9 cellular contexts compared by ENCODE assay signal in genomic region chr3:134650431-134651346, GRCh38. TPM values are rescaled to one million over a fixed set of nuclear protein-coding genes. Genes with fewer than 3 reads are reported as not detected.
DNase-seq lines count a peak whose midpoint lies in the region; ATAC-seq and TF ChIP-seq lines count a peak whose summit lies in the region.
"Had no signal": no experiment of that assay in that cellular context is flagged by ENCODE, and none has a peak within 500 bp of the region (broad histone marks: within the 10 kb centered on the region; RNA-seq: fewer than 3 reads in every experiment).

TSS of gene KY (minus strand) at chr3:134651022. CDS start at chr3:134650960, 62 bp downstream.

- H3K27ac Mint-ChIP-seq in MCF 10A (ENCODE audit: low read depth, unreplicated experiment), result no peak within 1 kb of the TSS
- H3K27ac Mint-ChIP-seq in activated T-helper 1 cell treated with anti-CD3 and anti-CD28 coated beads, Interleukin-12 subunit alpha, Interleukin-12 subunit beta, Interleukin-2, Interleukin-4 antibody, amounts not matched to agents 30 ng/mL and 10 ng/mL and 1 ng/mL, durations not matched to agents 14 hours and 24 hours and 36 hours, result no peak within 1 kb of the TSS

- H3K27me3 ChIP-seq in sigmoid colon, result no peaks in the 10 kb centered on the region

- CTCF ChIA-PET in MCF 10A (lab: Yijun Ruan, JAX), result interaction anchor here (0.6 to 0.8 kb wide), 2 partner anchors 44 to 853 kb away, joined by 3 to 4 read pairs; no protein-coding TSS in a partner anchor

- intact Hi-C loops in MCF 10A (cut with micrococcal nuclease) (loop anchor here (10.0 kb wide), 1 partner anchor 104 kb away; no protein-coding TSS in a partner anchor), sigmoid colon (cut with DNase I) (loop anchor here (2.0 to 5.0 kb wide), 2 partner anchors 48 to 104 kb away; no protein-coding TSS in a partner anchor)
- intact Hi-C loops in activated T-helper 1 cell treated with anti-CD3 and anti-CD28 coated beads, Interleukin-12 subunit alpha, Interleukin-12 subunit beta, Interleukin-2, Interleukin-4 antibody, amounts not matched to agents 30 ng/mL and 10 ng/mL and 1 ng/mL, durations not matched to agents 14 hours and 24 hours and 36 hours (cut with micrococcal nuclease), result no loop called here

- TF ChIP-seq CTCF in MCF 10A (IDR thresholded peaks at IDR 0.05; ENCODE audit: unreplicated experiment) (no peak), sigmoid colon (IDR thresholded peaks at IDR 0.05) (no peak)

- peaks cover 2% of the 10 kb centered on the region for H3K27me3 Mint-ChIP-seq in MCF 10A (ENCODE audit: insufficient read depth, unreplicated experiment)
- H3K27me3 Mint-ChIP-seq in activated T-helper 1 cell treated with anti-CD3 and anti-CD28 coated beads, Interleukin-12 subunit alpha, Interleukin-12 subunit beta, Interleukin-2, Interleukin-4 antibody, amounts not matched to agents 30 ng/mL and 10 ng/mL and 1 ng/mL, durations not matched to agents 14 hours and 24 hours and 36 hours (ENCODE audit: insufficient read depth), result peaks cover 22% of the 10 kb centered on the region

- no peaks in the 10 kb centered on the region for H3K36me3 Mint-ChIP-seq in MCF 10A (ENCODE audit: insufficient read depth, unreplicated experiment)
- H3K36me3 Mint-ChIP-seq in activated T-helper 1 cell treated with anti-CD3 and anti-CD28 coated beads, Interleukin-12 subunit alpha, Interleukin-12 subunit beta, Interleukin-2, Interleukin-4 antibody, amounts not matched to agents 30 ng/mL and 10 ng/mL and 1 ng/mL, durations not matched to agents 14 hours and 24 hours and 36 hours (ENCODE audit: low read depth), result no peaks in the 10 kb centered on the region

- no peak for TF ChIP-seq EP300 in sigmoid colon (IDR thresholded peaks at IDR 0.05)

- peaks cover 0 to 31% (median 25%) of the 10 kb centered on the region in 4 donors for H3K4me1 ChIP-seq in sigmoid colon

- POLR2A ChIA-PET in MCF 10A (lab: Yijun Ruan, JAX), result no interaction called here

- peak within 1 kb of the TSS; percentile 79 to 84 (median 80) for H3K27ac ChIP-seq in sigmoid colon

- H3K4me1 Mint-ChIP-seq in MCF 10A (ENCODE audit: insufficient read depth, unreplicated experiment), result no peaks in the 10 kb centered on the region
- no peaks in the 10 kb centered on the region for H3K4me1 Mint-ChIP-seq in activated T-helper 1 cell treated with anti-CD3 and anti-CD28 coated beads, Interleukin-12 subunit alpha, Interleukin-12 subunit beta, Interleukin-2, Interleukin-4 antibody, amounts not matched to agents 30 ng/mL and 10 ng/mL and 1 ng/mL, durations not matched to agents 14 hours and 24 hours and 36 hours (ENCODE audit: low read depth)
- H3K4me1 Mint-ChIP-seq: central memory CD8-positive, alpha-beta T cell had no signal

- WGBS in sigmoid colon, 2 donors, result 5 to 8% methylated on average over 77 of the region's 77 CpGs

- no TSS peak for BruUV-seq in MCF 10A (replicated peaks; lab: Mats Ljungman, UMichigan)

- H3K36me3 ChIP-seq in sigmoid colon, result no peaks in the 10 kb centered on the region

- TF ChIP-seq POLR2A in sigmoid colon (IDR thresholded peaks at IDR 0.05), result no peak

- peak within 1 kb of the TSS; percentile 54 for H3K4me3 Mint-ChIP-seq in MCF 10A (ENCODE audit: unreplicated experiment)
- no peak within 1 kb of the TSS for H3K4me3 Mint-ChIP-seq in activated T-helper 1 cell treated with anti-CD3 and anti-CD28 coated beads, Interleukin-12 subunit alpha, Interleukin-12 subunit beta, Interleukin-2, Interleukin-4 antibody, amounts not matched to agents 30 ng/mL and 10 ng/mL and 1 ng/mL, durations not matched to agents 14 hours and 24 hours and 36 hours
- H3K4me3 Mint-ChIP-seq: central memory CD8-positive, alpha-beta T cell had no signal

- H3K9me3 ChIP-seq in iPS-18c (ENCODE audit: control insufficient read depth, insufficient read depth, low read length) (no peaks in the 10 kb centered on the region), sigmoid colon (no peaks in the 10 kb centered on the region)

- no peak for ATAC-seq in GM19455 (IDR thresholded peaks at IDR 0.05; ENCODE audit: unreplicated experiment)

- peak; percentile 67 for DNase-seq in Ammon's horn (ENCODE audit: low spot score)
- DNase-seq in M059J (ENCODE audit: low read depth), result peak; percentile 38
- DNase-seq in MCF 10A (ENCODE audit: unreplicated experiment), result no peak
- no peak for DNase-seq in sigmoid colon
- no peak for DNase-seq in activated T-helper 1 cell treated with anti-CD3 and anti-CD28 coated beads, Interleukin-12 subunit alpha, Interleukin-12 subunit beta, Interleukin-2, Interleukin-4 antibody, amounts not matched to agents 30 ng/mL and 10 ng/mL and 1 ng/mL, durations not matched to agents 14 hours and 24 hours and 36 hours (ENCODE audit: low spot score)
- DNase-seq in NCI-H226, result no peak

- H3K9me3 Mint-ChIP-seq in MCF 10A (ENCODE audit: unreplicated experiment), result no peaks in the 10 kb centered on the region
- no peaks in the 10 kb centered on the region for H3K9me3 Mint-ChIP-seq in activated T-helper 1 cell treated with anti-CD3 and anti-CD28 coated beads, Interleukin-12 subunit alpha, Interleukin-12 subunit beta, Interleukin-2, Interleukin-4 antibody, amounts not matched to agents 30 ng/mL and 10 ng/mL and 1 ng/mL, durations not matched to agents 14 hours and 24 hours and 36 hours
- H3K9me3 Mint-ChIP-seq: central memory CD8-positive, alpha-beta T cell had no signal

- H3K4me3 ChIP-seq in iPS-18c (ENCODE audit: insufficient read depth, low read depth, low read length) (peak within 1 kb of the TSS; percentile 52), sigmoid colon (peak within 1 kb of the TSS; percentile 28 to 62 (median 57))

RNA-seq across cellular contexts. Expression of gene KY, which starts in this region (rescaled TPM):
- total RNA-seq in M059J (2014; rRNA removed; shearing (Covaris generic)), result 0.66 and 0.76 TPM in 2 replicates
- total RNA-seq in MCF 10A (2022), result not detected in 2 replicates
- 1 to 10 TPM; 1.3 to 3.9 (median 3.1) TPM for total RNA-seq in sigmoid colon
- under 1 TPM in 1 of 3 donors, not detected in 2; 0.13 TPM for polyA plus RNA-seq in sigmoid colon
- not detected in 2 replicates for total RNA-seq in activated T-helper 1 cell treated with anti-CD3 and anti-CD28 coated beads, Interleukin-12 subunit alpha, Interleukin-12 subunit beta, Interleukin-2, Interleukin-4 antibody, amounts not matched to agents 30 ng/mL and 10 ng/mL and 1 ng/mL, durations not matched to agents 14 hours and 24 hours and 36 hours

Comparison
In these comparisons a context has a peak if more than half of its experiments do, and no peak if none do; other contexts are left out.
1. Peak in DNase-seq in M059J; RNA of the gene not detected or under 1 TPM.